9 cellular contexts compared by ENCODE assay signal in the genomic region with DNA sequence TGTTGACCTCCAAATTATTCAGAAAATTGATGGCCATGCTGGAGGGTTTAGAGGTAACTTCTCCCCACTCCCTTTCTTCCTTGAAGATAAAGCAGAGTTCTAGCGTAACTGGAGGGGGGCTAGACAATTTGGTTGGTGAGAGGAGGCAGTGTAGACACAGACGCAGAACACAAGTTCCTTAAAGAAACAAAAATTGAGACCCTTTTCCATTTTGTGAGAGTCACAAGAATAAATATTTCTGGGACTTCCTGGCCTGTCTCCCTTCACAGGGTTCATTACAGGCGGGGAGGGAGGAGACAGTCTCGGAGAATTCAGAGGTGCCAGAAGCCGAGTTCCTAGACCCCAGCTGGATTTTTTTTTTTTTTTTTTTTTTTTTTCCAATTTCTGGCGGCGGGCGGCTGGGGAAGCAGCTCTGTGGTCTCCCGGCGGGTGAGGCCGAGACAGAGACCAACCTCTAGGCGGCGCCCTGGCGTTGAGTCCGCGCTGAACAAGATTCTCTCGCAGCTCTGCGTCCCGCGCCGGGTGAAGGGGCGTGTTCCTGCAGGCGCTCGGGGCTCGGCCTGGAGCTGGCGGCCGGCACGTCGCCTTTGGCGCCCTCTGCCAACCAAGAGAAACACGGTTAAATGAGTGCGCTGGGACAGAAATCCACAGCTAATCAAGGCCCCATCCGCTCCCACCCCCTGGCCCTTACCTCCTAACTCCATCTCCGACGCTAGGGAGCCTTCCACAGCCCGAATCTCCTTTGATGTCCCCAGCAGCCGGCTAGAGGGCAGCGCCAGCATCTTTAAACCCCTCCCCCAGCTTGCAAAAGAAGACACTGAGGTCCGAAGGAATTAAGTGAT. TPM values are rescaled to one million over a fixed set of nuclear protein-coding genes. Genes with fewer than 3 reads are reported as not detected.
DNase-seq lines count a peak whose midpoint lies in the region; TF ChIP-seq lines count a peak whose summit lies in the region.
"Had no signal": no experiment of that assay in that cellular context is flagged by ENCODE, and none has a peak within 500 bp of the region (broad histone marks: within the 10 kb centered on the region; RNA-seq: fewer than 3 reads in every experiment).

No MANE protein-coding gene starts in this region.

- no peak overlapping the region for H2BK120ac ChIP-seq in H9 (ENCODE audit: low read depth, low read length, poor library complexity, severe bottlenecking)

- no peak overlapping the region for H3K27ac ChIP-seq in C4-2B
- no peak overlapping the region for H3K27ac ChIP-seq in H9 (ENCODE audit: insufficient read length, low read depth, low read length)
- H3K27ac ChIP-seq: parathyroid adenoma had no signal

- H2AK5ac ChIP-seq in H9 (ENCODE audit: insufficient read length, low read length): no peak overlapping the region

- no peak overlapping the region for H3K18ac ChIP-seq in H9 (ENCODE audit: insufficient read length, low read depth, low read length)

- no peak overlapping the region for H3K4me2 ChIP-seq in H9 (ENCODE audit: insufficient read depth, insufficient read length, low read length)

- no peak overlapping the region for H2BK20ac ChIP-seq in H9 (ENCODE audit: low read depth, low read length, poor library complexity, severe bottlenecking)

- H3K4me1 ChIP-seq in H9 (ENCODE audit: insufficient read depth, low read length): no peaks in the 10 kb centered on the region; the same call in 1 of the 2 replicates
- H3K4me1 ChIP-seq: parathyroid adenoma had no signal

- no peak overlapping the region for H2BK5ac ChIP-seq in H9 (ENCODE audit: insufficient read length, low read length)

- H3K36me3 Mint-ChIP-seq in H9 (ENCODE audit: insufficient read depth in 1 of 3, low read depth in 3 of 3): peaks cover 0 to 1% (median 0%) of the 10 kb centered on the region in 3 experiments; a peak in 2 of 7 replicates

- peaks cover 97% of the 10 kb centered on the region for H3K27me3 ChIP-seq in H9 (ENCODE audit: insufficient read depth, low read length)

- H3T11ph ChIP-seq in H9 (ENCODE audit: low read length): no peak overlapping the region

- H4K8ac ChIP-seq in H9 (replicated peaks; ENCODE audit: insufficient read length, low read depth, low read length): no peak overlapping the region

- no peak overlapping the region for H3K56ac ChIP-seq in H9 (ENCODE audit: insufficient read length, low read depth, low read length)

- no peaks in the 10 kb centered on the region; the same call in 1 of the 2 replicates for H3K79me2 ChIP-seq in H9 (ENCODE audit: insufficient read depth, low read length)
- H3K79me2 ChIP-seq: parathyroid adenoma had no signal

- H2AFZ ChIP-seq in H9 (ENCODE audit: low read length): no peak overlapping the region
- H2AFZ ChIP-seq: parathyroid adenoma had no signal

- no peak overlapping the region for H3K27ac Mint-ChIP-seq in H9

- TF ChIP-seq CTCF in C4-2B (conservative IDR thresholded peaks at IDR 0.05): peak; percentile 99
- peak; percentile 77 for TF ChIP-seq CTCF in H9 (conservative IDR thresholded peaks at IDR 0.05)
- peak; percentile 38 for TF ChIP-seq CTCF in foreskin fibroblast (IDR thresholded peaks at IDR 0.05; ENCODE audit: low read depth, low read length)

- H3K4ac ChIP-seq in H9 (ENCODE audit: low read depth, low read length): no peak overlapping the region

- H3K27me3 Mint-ChIP-seq in H9 (ENCODE audit: low read depth): peaks cover 100% of the 10 kb centered on the region

- H2BK12ac ChIP-seq in H9 (ENCODE audit: insufficient read length, low read depth, low read length): no peak overlapping the region

- DNase-seq in H9 (peak; percentile 99), NCI-H774 (lab: John Stamatoyannopoulos, UW) (peak; percentile 64), activated T-cell treated with anti-CD3 and anti-CD28 coated beads for 4 hours (peak; percentile 43), foreskin fibroblast (peak; percentile 12 to 54), renal cortical epithelial cell (ENCODE audit: low read depth) (peak; percentile 72), NCI-H1105 treated with DMSO at 0.1 percent for 48 hours (lab: John Stamatoyannopoulos, UW) (no peak), DMS79 treated with DMSO at 0.1 percent for 48 hours (lab: John Stamatoyannopoulos, UW) (no peak)

- H4K5ac ChIP-seq in H9 (ENCODE audit: insufficient read length, low read depth, low read length): no peak overlapping the region

- no peak overlapping the region for H2BK15ac ChIP-seq in H9 (ENCODE audit: low read depth, low read length)

- no peaks in the 10 kb centered on the region for H3K23me2 ChIP-seq in H9 (ENCODE audit: insufficient read length, low read depth, low read length, poor library complexity, severe bottlenecking)

- H3K9me3 Mint-ChIP-seq in H9: peaks cover 4 to 11% of the 10 kb centered on the region in 2 experiments; a peak in 4 of 5 replicates

- H3K23ac ChIP-seq in H9 (ENCODE audit: insufficient read length, low read depth, low read length): no peak overlapping the region

- no peak overlapping the region for H4K91ac ChIP-seq in H9 (ENCODE audit: insufficient read length, low read depth, low read length)

- H3K4me3 ChIP-seq in foreskin fibroblast (ENCODE audit: low read depth in 1 of 2, low read length in 2 of 2): no peak overlapping the region

- H3K4me3 Mint-ChIP-seq in H9: no peak overlapping the region

- no CpG with 5 or more reads among the region's 39 CpGs for WGBS in H9 (ENCODE audit: extremely low coverage, insufficient read length, low lambda C conversion rate)

- H4K20me1 ChIP-seq in H9 (ENCODE audit: control insufficient read depth, insufficient read depth, insufficient read length): no peaks in the 10 kb centered on the region

- H3K14ac ChIP-seq in H9 (ENCODE audit: insufficient read depth, low read length): no peak overlapping the region

- no peaks in the 10 kb centered on the region for H3K9me3 ChIP-seq in H9 (ENCODE audit: control insufficient read depth, low read depth, low read length)

- H3K79me1 ChIP-seq in H9 (ENCODE audit: insufficient read depth, low read depth, low read length, poor library complexity, severe bottlenecking): no peaks in the 10 kb centered on the region

- H3K9ac ChIP-seq in H9 (ENCODE audit: extremely low read depth, insufficient read length, low read length): no peak overlapping the region
- H3K9ac ChIP-seq: parathyroid adenoma had no signal

- peaks cover 3 to 10% of the 10 kb centered on the region in 2 experiments; a peak in 3 of 4 replicates for H3K4me1 Mint-ChIP-seq in H9

RNA-seq across cellular contexts. Expression of a gene that starts 10.2 kb away (rescaled TPM):
- total RNA-seq in H9 (2021) (not detected in 2 replicates), renal cortical epithelial cell (17.5 and 49.2 TPM in 2 replicates)

RNA-seq across cellular contexts. Expression of a gene that starts 21.3 kb away (rescaled TPM):
- total RNA-seq in H9 (2021) (not detected in 2 replicates), renal cortical epithelial cell (8.3 and 65.8 TPM in 2 replicates)

RNA-seq across cellular contexts. Expression of a gene that starts 25.6 kb away (rescaled TPM):
- total RNA-seq in H9 (2021): not detected in 2 replicates
- 23.2 and 24.0 TPM in 2 replicates for total RNA-seq in renal cortical epithelial cell

RNA-seq across cellular contexts. Expression of a gene that starts 31.6 kb away (rescaled TPM):
- total RNA-seq in H9 (2021) (not detected in 2 replicates), renal cortical epithelial cell (16.3 and 56.2 TPM in 2 replicates)

RNA-seq across cellular contexts. Expression of a gene that starts 42.8 kb away (rescaled TPM):
- not detected in 2 replicates for total RNA-seq in H9 (2021)
- total RNA-seq in renal cortical epithelial cell: 0.35 and 2.4 TPM in 2 replicates

Comparison
In these comparisons a context has a peak if more than half of its experiments do, and no peak if none do; other contexts are left out.
1. CTCF ChIP-seq: peak in every context shown above with its lines; median percentile 99 in C4-2B; 77 in H9; 38 in foreskin fibroblast.
2. DNase-seq: peak in H9 (single experiment), NCI-H774 (single experiment), activated T-cell treated with anti-CD3 and anti-CD28 coated beads for 4 hours (single experiment), foreskin fibroblast (2 of 2) and renal cortical epithelial cell (single experiment); none in NCI-H1105 treated with DMSO at 0.1 percent for 48 hours (single experiment) and DMS79 treated with DMSO at 0.1 percent for 48 hours (single experiment).
3. RNA of a gene that starts 10.2 kb away (total RNA-seq): 17.5 to 49.2 TPM in renal cortical epithelial cell; not detected in H9; every median in the first group is over 10 times any median in the second.
4. RNA of a gene that starts 25.6 kb away (total RNA-seq): 23.2 to 24.0 TPM in renal cortical epithelial cell; not detected in H9; every median in the first group is over 10 times any median in the second.